Comparison of ENCODE assay signal across 1 cellular context in genomic region chr1:227734858-227735780, GRCh38.
TF ChIP-seq lines count a peak whose summit lies in the region.

JMJD4 (minus strand) TSS chr1:227735302; CDS start chr1:227735273, 29 bp downstream.
SNAP47 (plus strand) TSS chr1:227735435; CDS start chr1:227747737, 12,302 bp downstream.

TF ChIP-seq in HepG2, 621 proteins besides CTCF, POLR2A, EP300 and RAD21 (continues in another document):
- TF ChIP-seq ZNF687 (CRISPR knock-in tag; IDR thresholded peaks at IDR 0.05), result peak; percentile 97
- no peak for TF ChIP-seq NFRKB (IDR thresholded peaks at IDR 0.05)
- TF ChIP-seq ZNF580 (CRISPR knock-in tag; IDR thresholded peaks at IDR 0.05; ENCODE audit: borderline replicate concordance, low read depth), result peak; percentile 88; the same call in 1 of the 2 replicates
- TF ChIP-seq BRD4 (CRISPR knock-in tag; IDR thresholded peaks at IDR 0.05), result peak; percentile 93; the same call in 1 of the 2 replicates
- peak; percentile 89 for TF ChIP-seq AGO2 (optimal IDR thresholded peaks at IDR 0.05; ENCODE audit: low read depth, low read length)
- TF ChIP-seq ERF (CRISPR knock-in tag; IDR thresholded peaks at IDR 0.05), result peak; percentile 97
- TF ChIP-seq IKZF4 (CRISPR knock-in tag; IDR thresholded peaks at IDR 0.05; ENCODE audit: borderline replicate concordance, low read depth, not compliant biosample characterization), result peak; percentile 63
- peak; percentile 44; the same call in 1 of the 2 replicates for TF ChIP-seq ZNF34 (CRISPR knock-in tag; IDR thresholded peaks at IDR 0.05; ENCODE audit: borderline replicate concordance)
- peak; percentile 44; the same call in 1 of the 2 replicates for TF ChIP-seq HNF4G (IDR thresholded peaks at IDR 0.05; ENCODE audit: borderline replicate concordance, low read depth, low read length)
- 0 out of 2 replicates have a peak, but pooled peaks have one; percentile 75 for TF ChIP-seq HNF4G (CRISPR knock-in tag; IDR thresholded peaks at IDR 0.05; ENCODE audit: borderline replicate concordance, low read depth)
- TF ChIP-seq ZNF788 (CRISPR knock-in tag; IDR thresholded peaks at IDR 0.05; ENCODE audit: borderline replicate concordance), result peak; percentile 100
- TF ChIP-seq HDAC1 (CRISPR knock-in tag; IDR thresholded peaks at IDR 0.05), result peak; percentile 96
- TF ChIP-seq POLR2AphosphoS2 (IDR thresholded peaks at IDR 0.05; ENCODE audit: low read depth, low read length), result no peak
- TF ChIP-seq ZNF512B (CRISPR knock-in tag; IDR thresholded peaks at IDR 0.05; ENCODE audit: borderline replicate concordance), result no peak
- TF ChIP-seq TBX3 (IDR thresholded peaks at IDR 0.05; ENCODE audit: borderline replicate concordance), result no peak
- TF ChIP-seq KDM5A (IDR thresholded peaks at IDR 0.05; ENCODE audit: borderline replicate concordance, low read length), result peak; percentile 89
- TF ChIP-seq ZUFSP (CRISPR knock-in tag; IDR thresholded peaks at IDR 0.05; ENCODE audit: borderline replicate concordance), result no peak
- peak; percentile 49; the same call in 1 of the 2 replicates for TF ChIP-seq ZKSCAN1 (IDR thresholded peaks at IDR 0.05; ENCODE audit: low read length)
- TF ChIP-seq ZBTB14 (CRISPR knock-in tag; IDR thresholded peaks at IDR 0.05), result peak; percentile 80
- TF ChIP-seq GMEB1 (CRISPR knock-in tag; IDR thresholded peaks at IDR 0.05; ENCODE audit: borderline replicate concordance), result peak; percentile 88
- TF ChIP-seq RXRB (CRISPR knock-in tag; IDR thresholded peaks at IDR 0.05; ENCODE audit: borderline replicate concordance), result peak; percentile 81
- peak; percentile 80 for TF ChIP-seq YY1 (IDR thresholded peaks at IDR 0.05; ENCODE audit: insufficient read depth, insufficient replicate concordance, low read depth, low read length)
- peak; percentile 74; the same call in 1 of the 2 replicates for TF ChIP-seq HES4 (CRISPR knock-in tag; IDR thresholded peaks at IDR 0.05; ENCODE audit: borderline replicate concordance)
- peak; percentile 93 for TF ChIP-seq ZNF749 (CRISPR knock-in tag; IDR thresholded peaks at IDR 0.05; ENCODE audit: borderline replicate concordance)
- no peak for TF ChIP-seq PRDM15 (CRISPR knock-in tag; IDR thresholded peaks at IDR 0.05)
- peak; percentile 87; the same call in 1 of the 2 replicates for TF ChIP-seq NFKB2 (CRISPR knock-in tag; IDR thresholded peaks at IDR 0.05; ENCODE audit: borderline replicate concordance)
- peak; percentile 93 for TF ChIP-seq ARHGAP35 (CRISPR knock-in tag; IDR thresholded peaks at IDR 0.05; ENCODE audit: borderline replicate concordance)
- TF ChIP-seq ATF1 (CRISPR knock-in tag; IDR thresholded peaks at IDR 0.05), result no peak
- peak; percentile 74 for TF ChIP-seq GATAD2A (CRISPR knock-in tag; IDR thresholded peaks at IDR 0.05)
- TF ChIP-seq ZNF790 (CRISPR knock-in tag; IDR thresholded peaks at IDR 0.05; ENCODE audit: borderline replicate concordance), result peak; percentile 67; the same call in 1 of the 2 replicates
- no peak for TF ChIP-seq CEBPB (IDR thresholded peaks at IDR 0.05; ENCODE audit: borderline replicate concordance, low read depth, low read length)
- TF ChIP-seq ZHX2 (IDR thresholded peaks at IDR 0.05; ENCODE audit: low read depth), result peak; percentile 87
- TF ChIP-seq ZHX2 (CRISPR knock-in tag; IDR thresholded peaks at IDR 0.05; ENCODE audit: borderline replicate concordance), result no peak; the same call in 1 of the 2 replicates
- peak; percentile 92 for TF ChIP-seq ZNF335 (CRISPR knock-in tag; IDR thresholded peaks at IDR 0.05)
- TF ChIP-seq U2AF1 (optimal IDR thresholded peaks at IDR 0.05; ENCODE audit: low read depth, low read length), result peak; percentile 45
